Comparison of ENCODE assay signal across 8 cellular contexts in genomic region chr9:131276107-131276888, GRCh38. TPM values are rescaled to one million over a fixed set of nuclear protein-coding genes. Genes with fewer than 3 reads are reported as not detected.
A peak's percentile ranks its signal among the peaks of the same experiment; 100 is the strongest.
DNase-seq lines count a peak whose midpoint lies in the region; ATAC-seq and TF ChIP-seq lines count a peak whose summit lies in the region.

TSS of gene FAM78A (minus strand) at chr9:131276510. CDS start at chr9:131276179, 331 bp downstream.

- peaks cover 30% of the 10 kb centered on the region for H3K4me1 ChIP-seq in CD4-positive, alpha-beta memory T cell (ENCODE audit: insufficient read depth, low read length)
- no peaks in the 10 kb centered on the region for H3K4me1 ChIP-seq in parathyroid adenoma

- CTCF ChIA-PET in CD4-positive, alpha-beta memory T cell (lab: Charles Lee; ENCODE audit: partially characterized antibody), result interaction anchor here (1.0 to 12.3 kb wide), 4 partner anchors 10 to 98 kb away, joined by 3 to 188 read pairs (median 3); no protein-coding TSS in a partner anchor

- H3K27me3 ChIP-seq in CD4-positive, alpha-beta memory T cell (ENCODE audit: insufficient read depth, low read length), result no peaks in the 10 kb centered on the region
- H3K27me3 ChIP-seq in parathyroid adenoma (ENCODE audit: control insufficient read depth, insufficient read depth, low read length), result no peaks in the 10 kb centered on the region

- H3K79me2 ChIP-seq in parathyroid adenoma, result no peaks in the 10 kb centered on the region

- TF ChIP-seq CTCF in parathyroid adenoma (IDR thresholded peaks at IDR 0.05), result no peak

- no peak for ATAC-seq in Right ventricle myocardium inferior
- ATAC-seq in GM18867 (IDR thresholded peaks at IDR 0.05; ENCODE audit: unreplicated experiment), result no peak

- peaks cover 28 to 49% of the 10 kb centered on the region in 2 donors for H3K36me3 Mint-ChIP-seq in CD4-positive, alpha-beta memory T cell

- intact Hi-C loops in CD4-positive, alpha-beta memory T cell (cut with micrococcal nuclease), result loop anchor here (5.0 to 10.0 kb wide), 2 partner anchors 61 to 229 kb away; partner anchors contain the start of gene POMT1
- intact Hi-C loops in Right ventricle myocardium inferior (cut with DNase I), result no loop called here

- no peaks in the 10 kb centered on the region for H3K9me3 Mint-ChIP-seq in CD4-positive, alpha-beta memory T cell

- H3K4me1 Mint-ChIP-seq in CD4-positive, alpha-beta memory T cell, result peaks cover 23 to 55% (median 29%) of the 10 kb centered on the region in 4 donors

- peak within 1 kb of the TSS; percentile 96 to 100 (median 99) for H3K4me3 Mint-ChIP-seq in CD4-positive, alpha-beta memory T cell

- H3K4me3 ChIP-seq in CD4-positive, alpha-beta memory T cell (ENCODE audit: low read length in 2 of 2), result peak within 1 kb of the TSS; percentile 91 to 100
- H3K4me3 ChIP-seq in parathyroid adenoma (ENCODE audit: low read depth, low read length), result peak within 1 kb of the TSS; percentile 14

- peak within 1 kb of the TSS; percentile 93 to 99 (median 96) for H3K27ac Mint-ChIP-seq in CD4-positive, alpha-beta memory T cell

- H3K27ac ChIP-seq in CD4-positive, alpha-beta memory T cell (ENCODE audit: low read depth, low read length), result peak within 1 kb of the TSS; percentile 72
- H3K27ac ChIP-seq in parathyroid adenoma, result no peak within 1 kb of the TSS

- H3K36me3 ChIP-seq in CD4-positive, alpha-beta memory T cell (ENCODE audit: insufficient read depth, low read length), result no peaks in the 10 kb centered on the region
- no peaks in the 10 kb centered on the region for H3K36me3 ChIP-seq in parathyroid adenoma (ENCODE audit: control insufficient read depth, insufficient read depth, low read length)

- peak within 1 kb of the TSS; percentile 60 for H2AFZ ChIP-seq in parathyroid adenoma

- H3K9me3 ChIP-seq in CD4-positive, alpha-beta memory T cell (ENCODE audit: control insufficient read depth in 1 of 2, low read length in 2 of 2), result no peaks in the 10 kb centered on the region
- H3K9me3 ChIP-seq in parathyroid adenoma (ENCODE audit: control insufficient read depth, low read length), result no peaks in the 10 kb centered on the region

- POLR2A ChIA-PET in CD4-positive, alpha-beta memory T cell (lab: Charles Lee; ENCODE audit: partially characterized antibody), result interaction anchor here (0.6 to 17.7 kb wide), 6 partner anchors 14 to 97 kb away, joined by 4 to 1324 read pairs (median 6); no protein-coding TSS in a partner anchor

- DNase-seq in CD4-positive, alpha-beta memory T cell, result peak in 3 of 5 donors; percentile 39 to 62 (median 43)
- DNase-seq in KG1 (lab: John Stamatoyannopoulos, UW) (peak; percentile 54), Right ventricle myocardium inferior (ENCODE audit: missing footprints) (peak; percentile 95), RKO (ENCODE audit: low spot score) (no peak), inferior parietal cortex (ENCODE audit: extremely low spot score) (no peak)
- peak; percentile 54 for DNase-seq in activated CD8-positive, alpha-beta memory T cell treated with anti-CD3 and anti-CD28 coated beads, Interleukin-2, amount 50 U/mL, for 4 hours

- no peak within 1 kb of the TSS for H3K9ac ChIP-seq in parathyroid adenoma

- H3K27me3 Mint-ChIP-seq in CD4-positive, alpha-beta memory T cell, result no peaks in the 10 kb centered on the region

- H3K4me2 ChIP-seq in parathyroid adenoma (ENCODE audit: low read length), result peak within 1 kb of the TSS; percentile 74

RNA-seq across cellular contexts. Expression of gene FAM78A, which starts in this region (rescaled TPM):
- total RNA-seq in CD4-positive, alpha-beta memory T cell, result 10 to 100 TPM; 93.5 TPM
- polyA plus RNA-seq in CD4-positive, alpha-beta memory T cell, result 10 to 100 TPM in 1 of 2 donors, 1 to 10 TPM in 1; 5.5 to 29.2 TPM
- 62.9 TPM for total RNA-seq in Right ventricle myocardium inferior

Comparison
In these comparisons a context has a peak if more than half of its experiments do, and no peak if none do; other contexts are left out.
1. DNase-seq: peak in CD4-positive, alpha-beta memory T cell (3 of 5), KG1 (single experiment), activated CD8-positive, alpha-beta memory T cell treated with anti-CD3 and anti-CD28 coated beads, Interleukin-2, amount 50 U/mL, for 4 hours (single experiment) and Right ventricle myocardium inferior (single experiment); none in RKO (single experiment) and inferior parietal cortex (single experiment).